ENCODE assay signal across 1 cellular context in the genomic region with DNA sequence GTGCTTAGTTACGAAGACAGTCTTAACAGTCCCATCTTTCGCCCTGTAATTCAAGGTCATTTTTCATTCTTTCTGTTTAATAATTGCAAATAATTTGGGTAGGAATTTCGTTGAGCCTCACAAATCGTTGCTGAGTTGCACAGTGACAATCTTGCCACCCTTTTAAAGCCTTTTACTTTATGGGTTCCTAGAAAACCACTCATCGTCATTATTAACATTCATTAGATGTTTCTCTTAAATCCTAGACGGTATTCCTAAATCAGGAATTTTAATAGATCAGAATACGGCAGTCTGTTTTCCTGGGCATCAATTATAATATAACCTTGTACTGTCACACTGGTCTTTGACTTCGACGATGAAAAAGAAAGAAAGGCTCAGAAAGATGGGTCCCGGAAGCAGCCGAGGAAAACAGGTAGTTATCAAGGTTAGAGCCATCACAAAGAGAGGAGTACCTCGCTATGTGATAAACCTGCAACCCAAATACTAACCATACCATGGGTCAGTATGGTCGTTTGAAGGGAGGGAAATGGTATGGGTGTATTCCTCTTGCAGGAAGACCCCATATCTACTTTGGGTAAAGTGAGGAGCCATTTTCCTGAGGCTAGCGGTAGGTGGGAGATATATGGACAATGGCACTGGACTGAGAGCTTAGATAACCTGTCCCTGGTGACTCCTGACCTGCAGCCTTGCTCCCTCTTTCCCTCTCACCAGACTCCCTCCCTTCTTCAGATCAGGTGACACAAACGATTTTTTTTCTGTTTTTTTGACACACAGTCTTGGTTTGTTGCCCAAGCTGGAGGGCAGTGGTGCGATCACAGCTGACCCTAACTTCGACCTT.
TF ChIP-seq lines count a peak whose summit lies in the region.

No MANE protein-coding gene starts in this region.

TF ChIP-seq in HepG2, 621 proteins besides CTCF, POLR2A, EP300 and RAD21 (continued from another document and continues in another):
- TF ChIP-seq, protein P1, sequence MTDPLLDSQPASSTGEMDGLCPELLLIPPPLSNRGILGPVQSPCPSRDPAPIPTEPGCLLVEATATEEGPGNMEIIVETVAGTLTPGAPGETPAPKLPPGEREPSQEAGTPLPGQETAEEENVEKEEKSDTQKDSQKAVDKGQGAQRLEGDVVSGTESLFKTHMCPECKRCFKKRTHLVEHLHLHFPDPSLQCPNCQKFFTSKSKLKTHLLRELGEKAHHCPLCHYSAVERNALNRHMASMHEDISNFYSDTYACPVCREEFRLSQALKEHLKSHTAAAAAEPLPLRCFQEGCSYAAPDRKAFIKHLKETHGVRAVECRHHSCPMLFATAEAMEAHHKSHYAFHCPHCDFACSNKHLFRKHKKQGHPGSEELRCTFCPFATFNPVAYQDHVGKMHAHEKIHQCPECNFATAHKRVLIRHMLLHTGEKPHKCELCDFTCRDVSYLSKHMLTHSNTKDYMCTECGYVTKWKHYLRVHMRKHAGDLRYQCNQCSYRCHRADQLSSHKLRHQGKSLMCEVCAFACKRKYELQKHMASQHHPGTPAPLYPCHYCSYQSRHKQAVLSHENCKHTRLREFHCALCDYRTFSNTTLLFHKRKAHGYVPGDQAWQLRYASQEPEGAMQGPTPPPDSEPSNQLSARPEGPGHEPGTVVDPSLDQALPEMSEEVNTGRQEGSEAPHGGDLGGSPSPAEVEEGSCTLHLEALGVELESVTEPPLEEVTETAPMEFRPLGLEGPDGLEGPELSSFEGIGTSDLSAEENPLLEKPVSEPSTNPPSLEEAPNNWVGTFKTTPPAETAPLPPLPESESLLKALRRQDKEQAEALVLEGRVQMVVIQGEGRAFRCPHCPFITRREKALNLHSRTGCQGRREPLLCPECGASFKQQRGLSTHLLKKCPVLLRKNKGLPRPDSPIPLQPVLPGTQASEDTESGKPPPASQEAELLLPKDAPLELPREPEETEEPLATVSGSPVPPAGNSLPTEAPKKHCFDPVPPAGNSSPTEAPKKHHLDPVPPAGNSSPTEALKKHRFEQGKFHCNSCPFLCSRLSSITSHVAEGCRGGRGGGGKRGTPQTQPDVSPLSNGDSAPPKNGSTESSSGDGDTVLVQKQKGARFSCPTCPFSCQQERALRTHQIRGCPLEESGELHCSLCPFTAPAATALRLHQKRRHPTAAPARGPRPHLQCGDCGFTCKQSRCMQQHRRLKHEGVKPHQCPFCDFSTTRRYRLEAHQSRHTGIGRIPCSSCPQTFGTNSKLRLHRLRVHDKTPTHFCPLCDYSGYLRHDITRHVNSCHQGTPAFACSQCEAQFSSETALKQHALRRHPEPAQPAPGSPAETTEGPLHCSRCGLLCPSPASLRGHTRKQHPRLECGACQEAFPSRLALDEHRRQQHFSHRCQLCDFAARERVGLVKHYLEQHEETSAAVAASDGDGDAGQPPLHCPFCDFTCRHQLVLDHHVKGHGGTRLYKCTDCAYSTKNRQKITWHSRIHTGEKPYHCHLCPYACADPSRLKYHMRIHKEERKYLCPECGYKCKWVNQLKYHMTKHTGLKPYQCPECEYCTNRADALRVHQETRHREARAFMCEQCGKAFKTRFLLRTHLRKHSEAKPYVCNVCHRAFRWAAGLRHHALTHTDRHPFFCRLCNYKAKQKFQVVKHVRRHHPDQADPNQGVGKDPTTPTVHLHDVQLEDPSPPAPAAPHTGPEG (CRISPR knock-in tag; IDR thresholded peaks at IDR 0.05), result no peak
- TF ChIP-seq, protein P2, sequence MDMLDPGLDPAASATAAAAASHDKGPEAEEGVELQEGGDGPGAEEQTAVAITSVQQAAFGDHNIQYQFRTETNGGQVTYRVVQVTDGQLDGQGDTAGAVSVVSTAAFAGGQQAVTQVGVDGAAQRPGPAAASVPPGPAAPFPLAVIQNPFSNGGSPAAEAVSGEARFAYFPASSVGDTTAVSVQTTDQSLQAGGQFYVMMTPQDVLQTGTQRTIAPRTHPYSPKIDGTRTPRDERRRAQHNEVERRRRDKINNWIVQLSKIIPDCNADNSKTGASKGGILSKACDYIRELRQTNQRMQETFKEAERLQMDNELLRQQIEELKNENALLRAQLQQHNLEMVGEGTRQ (IDR thresholded peaks at IDR 0.05; ENCODE audit: low read depth, low read length), result no peak
- TF ChIP-seq, protein P2 (CRISPR knock-in tag; IDR thresholded peaks at IDR 0.05; ENCODE audit: borderline replicate concordance), result no peak
- TF ChIP-seq, protein P3, sequence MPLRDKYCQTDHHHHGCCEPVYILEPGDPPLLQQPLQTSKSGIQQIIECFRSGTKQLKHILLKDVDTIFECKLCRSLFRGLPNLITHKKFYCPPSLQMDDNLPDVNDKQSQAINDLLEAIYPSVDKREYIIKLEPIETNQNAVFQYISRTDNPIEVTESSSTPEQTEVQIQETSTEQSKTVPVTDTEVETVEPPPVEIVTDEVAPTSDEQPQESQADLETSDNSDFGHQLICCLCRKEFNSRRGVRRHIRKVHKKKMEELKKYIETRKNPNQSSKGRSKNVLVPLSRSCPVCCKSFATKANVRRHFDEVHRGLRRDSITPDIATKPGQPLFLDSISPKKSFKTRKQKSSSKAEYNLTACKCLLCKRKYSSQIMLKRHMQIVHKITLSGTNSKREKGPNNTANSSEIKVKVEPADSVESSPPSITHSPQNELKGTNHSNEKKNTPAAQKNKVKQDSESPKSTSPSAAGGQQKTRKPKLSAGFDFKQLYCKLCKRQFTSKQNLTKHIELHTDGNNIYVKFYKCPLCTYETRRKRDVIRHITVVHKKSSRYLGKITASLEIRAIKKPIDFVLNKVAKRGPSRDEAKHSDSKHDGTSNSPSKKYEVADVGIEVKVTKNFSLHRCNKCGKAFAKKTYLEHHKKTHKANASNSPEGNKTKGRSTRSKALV (CRISPR knock-in tag; IDR thresholded peaks at IDR 0.05), result no peak
- no peak for TF ChIP-seq ZNF282 (IDR thresholded peaks at IDR 0.05; ENCODE audit: partially characterized antibody)
- TF ChIP-seq HNRNPUL1 (IDR thresholded peaks at IDR 0.05; ENCODE audit: low read depth, low read length), result no peak
- TF ChIP-seq, protein P4, sequence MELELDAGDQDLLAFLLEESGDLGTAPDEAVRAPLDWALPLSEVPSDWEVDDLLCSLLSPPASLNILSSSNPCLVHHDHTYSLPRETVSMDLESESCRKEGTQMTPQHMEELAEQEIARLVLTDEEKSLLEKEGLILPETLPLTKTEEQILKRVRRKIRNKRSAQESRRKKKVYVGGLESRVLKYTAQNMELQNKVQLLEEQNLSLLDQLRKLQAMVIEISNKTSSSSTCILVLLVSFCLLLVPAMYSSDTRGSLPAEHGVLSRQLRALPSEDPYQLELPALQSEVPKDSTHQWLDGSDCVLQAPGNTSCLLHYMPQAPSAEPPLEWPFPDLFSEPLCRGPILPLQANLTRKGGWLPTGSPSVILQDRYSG (CRISPR knock-in tag; IDR thresholded peaks at IDR 0.05), result no peak
- TF ChIP-seq FOXA3 (CRISPR knock-in tag; IDR thresholded peaks at IDR 0.05), result no peak; the same call in 1 of the 2 replicates
- TF ChIP-seq ZNF263 (CRISPR knock-in tag; IDR thresholded peaks at IDR 0.05), result no peak
- no peak for TF ChIP-seq PHF21A (CRISPR knock-in tag; IDR thresholded peaks at IDR 0.05)
- no peak for TF ChIP-seq ZNF616 (CRISPR knock-in tag; IDR thresholded peaks at IDR 0.05; ENCODE audit: low read depth)
- no peak for TF ChIP-seq ZNF780A (CRISPR knock-in tag; IDR thresholded peaks at IDR 0.05)
- TF ChIP-seq SOX13 (IDR thresholded peaks at IDR 0.05), result no peak
- TF ChIP-seq SOX13 (CRISPR knock-in tag; conservative IDR thresholded peaks at IDR 0.05 in 1 of 2, IDR thresholded peaks at IDR 0.05 in 1 of 2), result no peak
- TF ChIP-seq, protein P5, sequence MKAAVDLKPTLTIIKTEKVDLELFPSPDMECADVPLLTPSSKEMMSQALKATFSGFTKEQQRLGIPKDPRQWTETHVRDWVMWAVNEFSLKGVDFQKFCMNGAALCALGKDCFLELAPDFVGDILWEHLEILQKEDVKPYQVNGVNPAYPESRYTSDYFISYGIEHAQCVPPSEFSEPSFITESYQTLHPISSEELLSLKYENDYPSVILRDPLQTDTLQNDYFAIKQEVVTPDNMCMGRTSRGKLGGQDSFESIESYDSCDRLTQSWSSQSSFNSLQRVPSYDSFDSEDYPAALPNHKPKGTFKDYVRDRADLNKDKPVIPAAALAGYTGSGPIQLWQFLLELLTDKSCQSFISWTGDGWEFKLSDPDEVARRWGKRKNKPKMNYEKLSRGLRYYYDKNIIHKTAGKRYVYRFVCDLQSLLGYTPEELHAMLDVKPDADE (CRISPR knock-in tag; IDR thresholded peaks at IDR 0.05), result no peak
- no peak for TF ChIP-seq ZZZ3 (CRISPR knock-in tag; IDR thresholded peaks at IDR 0.05; ENCODE audit: borderline replicate concordance)
- TF ChIP-seq ZNF7 (CRISPR knock-in tag; IDR thresholded peaks at IDR 0.05), result no peak
- TF ChIP-seq ZNF644 (CRISPR knock-in tag; IDR thresholded peaks at IDR 0.05; ENCODE audit: low read depth), result peak; percentile 52; the same call in 1 of the 2 replicates
- TF ChIP-seq ZKSCAN1 (IDR thresholded peaks at IDR 0.05; ENCODE audit: low read length), result no peak
- peak; percentile 80 for TF ChIP-seq MTF2 (CRISPR knock-in tag; IDR thresholded peaks at IDR 0.05; ENCODE audit: borderline replicate concordance)
- TF ChIP-seq, protein P6, sequence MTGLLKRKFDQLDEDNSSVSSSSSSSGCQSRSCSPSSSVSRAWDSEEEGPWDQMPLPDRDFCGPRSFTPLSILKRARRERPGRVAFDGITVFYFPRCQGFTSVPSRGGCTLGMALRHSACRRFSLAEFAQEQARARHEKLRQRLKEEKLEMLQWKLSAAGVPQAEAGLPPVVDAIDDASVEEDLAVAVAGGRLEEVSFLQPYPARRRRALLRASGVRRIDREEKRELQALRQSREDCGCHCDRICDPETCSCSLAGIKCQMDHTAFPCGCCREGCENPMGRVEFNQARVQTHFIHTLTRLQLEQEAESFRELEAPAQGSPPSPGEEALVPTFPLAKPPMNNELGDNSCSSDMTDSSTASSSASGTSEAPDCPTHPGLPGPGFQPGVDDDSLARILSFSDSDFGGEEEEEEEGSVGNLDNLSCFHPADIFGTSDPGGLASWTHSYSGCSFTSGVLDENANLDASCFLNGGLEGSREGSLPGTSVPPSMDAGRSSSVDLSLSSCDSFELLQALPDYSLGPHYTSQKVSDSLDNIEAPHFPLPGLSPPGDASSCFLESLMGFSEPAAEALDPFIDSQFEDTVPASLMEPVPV (CRISPR knock-in tag; IDR thresholded peaks at IDR 0.05), result no peak
- TF ChIP-seq JUN (CRISPR knock-in tag; IDR thresholded peaks at IDR 0.05), result no peak
- TF ChIP-seq XBP1 (CRISPR knock-in tag; IDR thresholded peaks at IDR 0.05), result no peak
- TF ChIP-seq, protein P7, sequence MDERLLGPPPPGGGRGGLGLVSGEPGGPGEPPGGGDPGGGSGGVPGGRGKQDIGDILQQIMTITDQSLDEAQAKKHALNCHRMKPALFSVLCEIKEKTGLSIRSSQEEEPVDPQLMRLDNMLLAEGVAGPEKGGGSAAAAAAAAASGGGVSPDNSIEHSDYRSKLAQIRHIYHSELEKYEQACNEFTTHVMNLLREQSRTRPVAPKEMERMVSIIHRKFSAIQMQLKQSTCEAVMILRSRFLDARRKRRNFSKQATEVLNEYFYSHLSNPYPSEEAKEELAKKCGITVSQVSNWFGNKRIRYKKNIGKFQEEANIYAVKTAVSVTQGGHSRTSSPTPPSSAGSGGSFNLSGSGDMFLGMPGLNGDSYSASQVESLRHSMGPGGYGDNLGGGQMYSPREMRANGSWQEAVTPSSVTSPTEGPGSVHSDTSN (CRISPR knock-in tag; IDR thresholded peaks at IDR 0.05), result no peak
- TF ChIP-seq JUND (CRISPR knock-in tag; IDR thresholded peaks at IDR 0.05), result no peak
- TF ChIP-seq ZNF510 (CRISPR knock-in tag; IDR thresholded peaks at IDR 0.05; ENCODE audit: low read depth), result no peak
- TF ChIP-seq, protein P8, sequence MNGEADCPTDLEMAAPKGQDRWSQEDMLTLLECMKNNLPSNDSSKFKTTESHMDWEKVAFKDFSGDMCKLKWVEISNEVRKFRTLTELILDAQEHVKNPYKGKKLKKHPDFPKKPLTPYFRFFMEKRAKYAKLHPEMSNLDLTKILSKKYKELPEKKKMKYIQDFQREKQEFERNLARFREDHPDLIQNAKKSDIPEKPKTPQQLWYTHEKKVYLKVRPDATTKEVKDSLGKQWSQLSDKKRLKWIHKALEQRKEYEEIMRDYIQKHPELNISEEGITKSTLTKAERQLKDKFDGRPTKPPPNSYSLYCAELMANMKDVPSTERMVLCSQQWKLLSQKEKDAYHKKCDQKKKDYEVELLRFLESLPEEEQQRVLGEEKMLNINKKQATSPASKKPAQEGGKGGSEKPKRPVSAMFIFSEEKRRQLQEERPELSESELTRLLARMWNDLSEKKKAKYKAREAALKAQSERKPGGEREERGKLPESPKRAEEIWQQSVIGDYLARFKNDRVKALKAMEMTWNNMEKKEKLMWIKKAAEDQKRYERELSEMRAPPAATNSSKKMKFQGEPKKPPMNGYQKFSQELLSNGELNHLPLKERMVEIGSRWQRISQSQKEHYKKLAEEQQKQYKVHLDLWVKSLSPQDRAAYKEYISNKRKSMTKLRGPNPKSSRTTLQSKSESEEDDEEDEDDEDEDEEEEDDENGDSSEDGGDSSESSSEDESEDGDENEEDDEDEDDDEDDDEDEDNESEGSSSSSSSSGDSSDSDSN (CRISPR knock-in tag; IDR thresholded peaks at IDR 0.05), result no peak
- peak; percentile 49 for TF ChIP-seq ZMYM4 (CRISPR knock-in tag; IDR thresholded peaks at IDR 0.05)
- TF ChIP-seq ZFY (CRISPR knock-in tag; IDR thresholded peaks at IDR 0.05), result no peak
- TF ChIP-seq SMC3 (IDR thresholded peaks at IDR 0.05; ENCODE audit: low read length), result no peak
- TF ChIP-seq ZNF549 (CRISPR knock-in tag; IDR thresholded peaks at IDR 0.05), result no peak
- no peak for TF ChIP-seq ZSCAN12 (CRISPR knock-in tag; IDR thresholded peaks at IDR 0.05)
- no peak for TF ChIP-seq ZNF44 (CRISPR knock-in tag; IDR thresholded peaks at IDR 0.05)
- TF ChIP-seq, protein P9, sequence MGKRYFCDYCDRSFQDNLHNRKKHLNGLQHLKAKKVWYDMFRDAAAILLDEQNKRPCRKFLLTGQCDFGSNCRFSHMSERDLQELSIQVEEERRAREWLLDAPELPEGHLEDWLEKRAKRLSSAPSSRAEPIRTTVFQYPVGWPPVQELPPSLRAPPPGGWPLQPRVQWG (CRISPR knock-in tag; IDR thresholded peaks at IDR 0.05; ENCODE audit: borderline replicate concordance, low read depth), result no peak
- TF ChIP-seq ZNF17 (CRISPR knock-in tag; IDR thresholded peaks at IDR 0.05), result no peak
- no peak for TF ChIP-seq SOX5 (CRISPR knock-in tag; IDR thresholded peaks at IDR 0.05; ENCODE audit: borderline replicate concordance)
- TF ChIP-seq, protein P10, sequence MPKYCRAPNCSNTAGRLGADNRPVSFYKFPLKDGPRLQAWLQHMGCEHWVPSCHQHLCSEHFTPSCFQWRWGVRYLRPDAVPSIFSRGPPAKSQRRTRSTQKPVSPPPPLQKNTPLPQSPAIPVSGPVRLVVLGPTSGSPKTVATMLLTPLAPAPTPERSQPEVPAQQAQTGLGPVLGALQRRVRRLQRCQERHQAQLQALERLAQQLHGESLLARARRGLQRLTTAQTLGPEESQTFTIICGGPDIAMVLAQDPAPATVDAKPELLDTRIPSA (CRISPR knock-in tag; IDR thresholded peaks at IDR 0.05; ENCODE audit: borderline replicate concordance), result no peak
- TF ChIP-seq RARA (CRISPR knock-in tag; IDR thresholded peaks at IDR 0.05), result peak; percentile 29; the same call in 1 of the 2 replicates
